In genomic region chr17:76681222-76682137, GRCh38 we compare ENCODE assay signal across 8 cellular contexts. TPM values are rescaled to one million over a fixed set of nuclear protein-coding genes. Genes with fewer than 3 reads are reported as not detected.
DNase-seq lines count a peak whose midpoint lies in the region; ATAC-seq and TF ChIP-seq lines count a peak whose summit lies in the region.

No MANE protein-coding gene starts in this region.

- no peak overlapping the region for H3K4me3 Mint-ChIP-seq in activated naive CD4-positive, alpha-beta T cell treated with anti-CD3 and anti-CD28 coated beads for 36 hours

- no peaks in the 10 kb centered on the region for H3K36me3 Mint-ChIP-seq in activated naive CD4-positive, alpha-beta T cell treated with anti-CD3 and anti-CD28 coated beads for 36 hours (ENCODE audit: low read depth)

- H2AFZ ChIP-seq in Loucy (ENCODE audit: low read length) = no peak overlapping the region

- no peaks in the 10 kb centered on the region for H3K4me1 Mint-ChIP-seq in activated naive CD4-positive, alpha-beta T cell treated with anti-CD3 and anti-CD28 coated beads for 36 hours (ENCODE audit: low read depth)

- H3K9me3 ChIP-seq in Loucy (ENCODE audit: insufficient read depth, low read depth, low read length) = no peaks in the 10 kb centered on the region
- no peaks in the 10 kb centered on the region for H3K9me3 ChIP-seq in upper lobe of right lung

- H3K27me3 ChIP-seq in Loucy (ENCODE audit: insufficient read depth, low read length, poor library complexity, severe bottlenecking) = no peaks in the 10 kb centered on the region
- no peaks in the 10 kb centered on the region for H3K27me3 ChIP-seq in upper lobe of right lung

- no peaks in the 10 kb centered on the region for H3K36me3 ChIP-seq in Loucy (ENCODE audit: insufficient read depth, low read length)
- peaks cover 24% of the 10 kb centered on the region for H3K36me3 ChIP-seq in upper lobe of right lung

- no peak overlapping the region for H3K27ac ChIP-seq in upper lobe of right lung

- CTCF ChIA-PET in activated naive CD4-positive, alpha-beta T cell treated with anti-CD3 and anti-CD28 coated beads for 36 hours (lab: Charles Lee) = interaction anchor here (0.6 to 2.4 kb wide), 29 partner anchors 10 to 242 kb away, joined by 3 to 19 read pairs (median 4); partner anchors contain the start of genes MXRA7, ST6GALNAC1 and ST6GALNAC2

- H3K4me1 ChIP-seq in Loucy (ENCODE audit: insufficient read depth, low read length, poor library complexity, severe bottlenecking) = peaks cover 51% of the 10 kb centered on the region
- peaks cover 8% of the 10 kb centered on the region for H3K4me1 ChIP-seq in upper lobe of right lung

- H3K9me2 ChIP-seq in Loucy (replicated peaks; ENCODE audit: low read depth, low read length) = no peaks in the 10 kb centered on the region

- H3K9ac ChIP-seq in Loucy (ENCODE audit: low read depth, low read length, poor library complexity, severe bottlenecking) = peak overlapping the region; percentile 47

- H3K79me2 ChIP-seq in Loucy (ENCODE audit: insufficient read depth, low read length) = no peaks in the 10 kb centered on the region

- TF ChIP-seq CTCF in Loucy (conservative IDR thresholded peaks at IDR 0.05; ENCODE audit: low read length) (peak; percentile 98), upper lobe of right lung (IDR thresholded peaks at IDR 0.05) (peak; percentile 71)

- peak; percentile 79 for ATAC-seq in upper lobe of right lung
- ATAC-seq in GM18873 (IDR thresholded peaks at IDR 0.05; ENCODE audit: low FRiP score, unreplicated experiment) = no peak

- H3K9me3 Mint-ChIP-seq in activated naive CD4-positive, alpha-beta T cell treated with anti-CD3 and anti-CD28 coated beads for 36 hours = no peaks in the 10 kb centered on the region

- H3K27me3 Mint-ChIP-seq in activated naive CD4-positive, alpha-beta T cell treated with anti-CD3 and anti-CD28 coated beads for 36 hours (ENCODE audit: low read depth) = no peaks in the 10 kb centered on the region

- H3K27ac Mint-ChIP-seq in activated naive CD4-positive, alpha-beta T cell treated with anti-CD3 and anti-CD28 coated beads for 36 hours = no peak overlapping the region

- intact Hi-C loops in activated naive CD4-positive, alpha-beta T cell treated with anti-CD3 and anti-CD28 coated beads for 36 hours (cut with micrococcal nuclease) = loop anchor here (1.0 kb wide), 2 partner anchors 123 to 158 kb away; no protein-coding TSS in a partner anchor
- intact Hi-C loops in head of caudate nucleus (cut with DNase I) = no loop called here
- intact Hi-C loops in posterior vena cava (cut with DNase I) = loop anchor here in 1 of 2 donors (5.0 kb wide), 1 partner anchor 36 kb away; no protein-coding TSS in a partner anchor
- intact Hi-C loops in upper lobe of right lung (cut with DNase I) = no loop called here

- H3K4me2 ChIP-seq in Loucy (ENCODE audit: low read depth, low read length, poor library complexity, severe bottlenecking) = no peak overlapping the region

- DNase-seq in DMS114 treated with DMSO at 0.1 percent for 48 hours (lab: John Stamatoyannopoulos, UW; ENCODE audit: unreplicated experiment) (peak; percentile 33), SK-N-DZ (ENCODE audit: low spot score) (peak; percentile 82), head of caudate nucleus (peak; percentile 54 to 88 (median 75)), posterior vena cava (ENCODE audit: low spot score) (peak; percentile 59), upper lobe of right lung (peak; percentile 78)
- DNase-seq in activated naive CD4-positive, alpha-beta T cell treated with anti-CD3 and anti-CD28 coated beads for 36 hours = peak; percentile 83

- H3F3A ChIP-seq in Loucy (ENCODE audit: low read depth) = peaks cover 6% of the 10 kb centered on the region; the same call in 1 of the 2 replicates

- H4K20me1 ChIP-seq in Loucy (ENCODE audit: insufficient read depth, low read length, poor library complexity, severe bottlenecking) = no peaks in the 10 kb centered on the region

- H3K4me3 ChIP-seq in Loucy (ENCODE audit: low read length, poor library complexity, severe bottlenecking) (no peak overlapping the region), upper lobe of right lung (no peak overlapping the region)

RNA-seq across cellular contexts. Expression of gene MXRA7, which starts 29.3 kb away (rescaled TPM):
- 164 and 175 TPM in 2 replicates for polyA plus RNA-seq in SK-N-DZ (2014; cell fraction: cytosol; rRNA removed)
- polyA plus RNA-seq in SK-N-DZ (2014; cell fraction: nucleus; rRNA removed) = 91.7 and 100 TPM in 2 replicates
- total RNA-seq in activated naive CD4-positive, alpha-beta T cell treated with anti-CD3 and anti-CD28 coated beads for 36 hours = 1 to 10 TPM; 3.8 to 4.2 TPM
- total RNA-seq in posterior vena cava = 100 to 1,000 TPM; 343 to 428 TPM
- total RNA-seq in upper lobe of right lung = 159 TPM

RNA-seq across cellular contexts. Expression of gene ST6GALNAC1, which starts 37.9 kb away (rescaled TPM):
- polyA plus RNA-seq in SK-N-DZ (2014; cell fraction: cytosol; rRNA removed) = not detected in 2 replicates
- not detected in 2 replicates for polyA plus RNA-seq in SK-N-DZ (2014; cell fraction: nucleus; rRNA removed)
- 1 to 10 TPM; 1.1 to 1.3 TPM for total RNA-seq in activated naive CD4-positive, alpha-beta T cell treated with anti-CD3 and anti-CD28 coated beads for 36 hours
- 1 to 10 TPM; 2.0 to 2.3 TPM for total RNA-seq in posterior vena cava
- total RNA-seq in upper lobe of right lung = 14.1 TPM

RNA-seq across cellular contexts. Expression of gene JMJD6, which starts 44.9 kb away (rescaled TPM):
- 31.5 and 37.4 TPM in 2 replicates for polyA plus RNA-seq in SK-N-DZ (2014; cell fraction: cytosol; rRNA removed)
- polyA plus RNA-seq in SK-N-DZ (2014; cell fraction: nucleus; rRNA removed) = 28.4 and 34.2 TPM in 2 replicates
- total RNA-seq in activated naive CD4-positive, alpha-beta T cell treated with anti-CD3 and anti-CD28 coated beads for 36 hours = 10 to 100 TPM; 33.0 to 33.6 TPM
- 10 to 100 TPM; 32.1 to 43.0 TPM for total RNA-seq in posterior vena cava
- total RNA-seq in upper lobe of right lung = 29.6 TPM

RNA-seq across cellular contexts. Expression of gene METTL23, which starts 45.2 kb away (rescaled TPM):
- polyA plus RNA-seq in SK-N-DZ (2014; cell fraction: cytosol; rRNA removed) = 54.4 and 64.0 TPM in 2 replicates
- polyA plus RNA-seq in SK-N-DZ (2014; cell fraction: nucleus; rRNA removed) = 69.4 and 78.4 TPM in 2 replicates
- 10 to 100 TPM; 18.9 to 20.0 TPM for total RNA-seq in activated naive CD4-positive, alpha-beta T cell treated with anti-CD3 and anti-CD28 coated beads for 36 hours
- total RNA-seq in posterior vena cava = 10 to 100 TPM; 23.3 to 25.6 TPM
- total RNA-seq in upper lobe of right lung = 31.6 TPM

RNA-seq across cellular contexts. Expression of gene SRSF2, which starts 55.7 kb away (rescaled TPM):
- 618 and 705 TPM in 2 replicates for polyA plus RNA-seq in SK-N-DZ (2014; cell fraction: cytosol; rRNA removed)
- 1,335 and 1,788 TPM in 2 replicates for polyA plus RNA-seq in SK-N-DZ (2014; cell fraction: nucleus; rRNA removed)
- total RNA-seq in activated naive CD4-positive, alpha-beta T cell treated with anti-CD3 and anti-CD28 coated beads for 36 hours = 100 to 1,000 TPM; 241 to 263 TPM
- 100 to 1,000 TPM; 120 to 133 TPM for total RNA-seq in posterior vena cava
- total RNA-seq in upper lobe of right lung = 145 TPM

Comparison
In these comparisons a context has a peak if more than half of its experiments do, and no peak if none do; other contexts are left out.
1. DNase-seq: peak in every context shown above with its lines; median percentile 83 in activated naive CD4-positive, alpha-beta T cell treated with anti-CD3 and anti-CD28 coated beads for 36 hours; 82 in SK-N-DZ; 78 in upper lobe of right lung; 75 in head of caudate nucleus; 59 in posterior vena cava; 33 in DMS114 treated with DMSO at 0.1 percent for 48 hours.
2. RNA of gene MXRA7, which starts 29.3 kb away (total RNA-seq): 343 to 428 TPM in posterior vena cava and 159 TPM in upper lobe of right lung (single experiment); 3.8 to 4.2 TPM in activated naive CD4-positive, alpha-beta T cell treated with anti-CD3 and anti-CD28 coated beads for 36 hours; every median in the first group is over 10 times any median in the second.